Comparison of ENCODE assay signal across 19 cellular contexts in genomic region chr2:60033325-60033724, GRCh38.
DNase-seq lines count a peak whose midpoint lies in the region; ATAC-seq, FAIRE-seq and TF ChIP-seq lines count a peak whose summit lies in the region.
"Had no signal": no experiment of that assay in that cellular context is flagged by ENCODE, and none has a peak within 500 bp of the region (broad histone marks: within the 10 kb centered on the region; RNA-seq: fewer than 3 reads in every experiment).

No MANE protein-coding gene starts in this region.

- H2AFZ ChIP-seq in mammary epithelial cell (ENCODE audit: low read depth, low read length) = no peak overlapping the region

- no peaks in the 10 kb centered on the region for H4K20me1 ChIP-seq in mammary epithelial cell (ENCODE audit: insufficient read depth, low read length)
- H4K20me1 ChIP-seq: BLaER1 had no signal

- H3K27ac Mint-ChIP-seq in endodermal cell = no peak overlapping the region
- H3K27ac Mint-ChIP-seq: CD8-positive, alpha-beta memory T cell; HFFc6 had no signal

- TF ChIP-seq POLR2A in breast epithelium (IDR thresholded peaks at IDR 0.05) (no peak), body of pancreas (IDR thresholded peaks at IDR 0.05) (no peak)

- ATAC-seq in body of pancreas = no peak

- intact Hi-C loops in mammary epithelial cell (cut with micrococcal nuclease) (no loop called here), breast epithelium (cut with DNase I; ENCODE audit: low total_unique reads) (no loop called here), body of pancreas (cut with DNase I) (no loop called here)

- H3K27me3 ChIP-seq in mammary epithelial cell (ENCODE audit: insufficient read depth, low read length) = no peaks in the 10 kb centered on the region
- no peaks in the 10 kb centered on the region for H3K27me3 ChIP-seq in breast epithelium
- no peaks in the 10 kb centered on the region for H3K27me3 ChIP-seq in endodermal cell (ENCODE audit: control insufficient read depth, insufficient read depth, low read length, poor library complexity, severe bottlenecking)
- no peaks in the 10 kb centered on the region for H3K27me3 ChIP-seq in WERI-Rb-1 (ENCODE audit: insufficient read depth, low read depth, severe bottlenecking)
- H3K27me3 ChIP-seq in body of pancreas = no peaks in the 10 kb centered on the region
- H3K27me3 ChIP-seq: BLaER1 had no signal

- no peak for TF ChIP-seq CTCF in mammary epithelial cell (conservative IDR thresholded peaks at IDR 0.05 in 1 of 2, IDR thresholded peaks at IDR 0.05 in 1 of 2; ENCODE audit: extremely low read depth in 1 of 2, insufficient read depth in 1 of 2, low read depth in 1 of 2, low read length in 2 of 2)
- TF ChIP-seq CTCF in breast epithelium (IDR thresholded peaks at IDR 0.05) = no peak
- TF ChIP-seq CTCF in endodermal cell (conservative IDR thresholded peaks at IDR 0.05) = no peak
- no peak for TF ChIP-seq CTCF in WERI-Rb-1 (IDR thresholded peaks at IDR 0.05; ENCODE audit: low read depth, low read length)
- TF ChIP-seq CTCF in body of pancreas (IDR thresholded peaks at IDR 0.05) = no peak

- H3K4me3 ChIP-seq in mammary epithelial cell (replicated peaks in 1 of 3; ENCODE audit: insufficient read depth in 1 of 3, low read depth in 2 of 3, low read length in 3 of 3) (no peak overlapping the region), breast epithelium (no peak overlapping the region), endodermal cell (ENCODE audit: low read length) (peak overlapping the region; percentile 43), WERI-Rb-1 (ENCODE audit: low read depth, low read length) (no peak overlapping the region), body of pancreas (no peak overlapping the region)
- H3K4me3 ChIP-seq: BLaER1 had no signal

- DNase-seq in NCI-H2196 (lab: John Stamatoyannopoulos, UW; ENCODE audit: unreplicated experiment) = peak; percentile 6
- no peak for DNase-seq in NCI-H2196 treated with DMSO at 0.1 percent for 48 hours (lab: John Stamatoyannopoulos, UW; ENCODE audit: unreplicated experiment)
- peak; percentile 19 for DNase-seq in mammary epithelial cell
- DNase-seq in breast epithelium (ENCODE audit: low spot score in 2 of 2) = no peak
- DNase-seq in endodermal cell = no peak
- DNase-seq in urothelium cell line (ENCODE audit: low spot score) = peak; percentile 23
- no peak for DNase-seq in WERI-Rb-1
- no peak for DNase-seq in body of pancreas
- DNase-seq: 8988T; AML-193; Caco-2; CD8-positive, alpha-beta memory T cell; DND-41; GDM1; HCEC 1CT; HFFc6 had no signal

- peaks cover 4% of the 10 kb centered on the region for H3K27me3 Mint-ChIP-seq in endodermal cell (ENCODE audit: insufficient read depth)

- H3K4me2 ChIP-seq in mammary epithelial cell (ENCODE audit: insufficient read depth, low read depth, low read length) = no peak overlapping the region
- H3K4me2 ChIP-seq: BLaER1 had no signal

- in situ Hi-C loops in mammary epithelial cell (cut with MboI; ENCODE audit: low sequenced_read_pairs in 2 of 2) = no loop called here

- H3K4me1 ChIP-seq in mammary epithelial cell (ENCODE audit: insufficient read depth, low read length) = no peaks in the 10 kb centered on the region
- no peaks in the 10 kb centered on the region for H3K4me1 ChIP-seq in breast epithelium
- H3K4me1 ChIP-seq in endodermal cell (ENCODE audit: control insufficient read depth, insufficient read depth, low read length) = peaks cover 5% of the 10 kb centered on the region
- no peaks in the 10 kb centered on the region for H3K4me1 ChIP-seq in body of pancreas
- H3K4me1 ChIP-seq: BLaER1, Caco-2 had no signal

- H3K79me2 ChIP-seq in mammary epithelial cell (ENCODE audit: insufficient read depth, low read length) = no peaks in the 10 kb centered on the region

- no peak overlapping the region for H3K9ac ChIP-seq in mammary epithelial cell (ENCODE audit: insufficient read depth, low read length)
- no peak overlapping the region for H3K9ac ChIP-seq in endodermal cell (ENCODE audit: extremely low read depth, low read length, poor library complexity, severe bottlenecking)
- H3K9ac ChIP-seq: BLaER1 had no signal

- H3K4me3 Mint-ChIP-seq in endodermal cell = no peak overlapping the region
- H3K4me3 Mint-ChIP-seq: CD8-positive, alpha-beta memory T cell; HFFc6 had no signal

- 0% methylated on average over 4 of the region's 4 CpGs for WGBS in mammary epithelial cell (ENCODE audit: low coverage, missing lambda C conversion rate)
- WGBS in endodermal cell (ENCODE audit: insufficient coverage in 1 of 2, insufficient read length in 1 of 2), 2 experiments = 85 to 95% methylated on average over 4 of the region's 4 CpGs
- 61 to 78% methylated on average over 4 of the region's 4 CpGs for WGBS in body of pancreas, 2 donors

- dilution Hi-C loops in mammary epithelial cell (cut with HindIII; ENCODE audit: low sequenced_read_pairs) = no loop called here

- H3K36me3 ChIP-seq in mammary epithelial cell (ENCODE audit: insufficient read depth, low read length) = no peaks in the 10 kb centered on the region
- no peaks in the 10 kb centered on the region for H3K36me3 ChIP-seq in breast epithelium
- H3K36me3 ChIP-seq in endodermal cell (ENCODE audit: control insufficient read depth, insufficient read depth, low read length) = no peaks in the 10 kb centered on the region
- no peaks in the 10 kb centered on the region for H3K36me3 ChIP-seq in WERI-Rb-1
- no peaks in the 10 kb centered on the region for H3K36me3 ChIP-seq in body of pancreas (replicated peaks in 1 of 2; ENCODE audit: insufficient read depth in 1 of 2, low read depth in 2 of 2)
- H3K36me3 ChIP-seq: BLaER1 had no signal

- peak; percentile 37 for FAIRE-seq in urothelium cell line (lab: Jason Lieb, UNC)
- FAIRE-seq: GM12892 had no signal

- no peaks in the 10 kb centered on the region for H3K36me3 Mint-ChIP-seq in endodermal cell (ENCODE audit: low read depth)
- H3K36me3 Mint-ChIP-seq: CD8-positive, alpha-beta memory T cell had no signal

- H3K4me1 Mint-ChIP-seq in endodermal cell = peaks cover 9% of the 10 kb centered on the region
- H3K4me1 Mint-ChIP-seq: CD8-positive, alpha-beta memory T cell had no signal

- H3K9me3 ChIP-seq in mammary epithelial cell (replicated peaks; ENCODE audit: insufficient read depth, low read length) = no peaks in the 10 kb centered on the region
- H3K9me3 ChIP-seq in breast epithelium = peaks cover 0 to 6% of the 10 kb centered on the region in 2 donors
- H3K9me3 ChIP-seq in endodermal cell (ENCODE audit: control insufficient read depth, low read length) = peaks cover 12% of the 10 kb centered on the region
- peaks cover 14% of the 10 kb centered on the region for H3K9me3 ChIP-seq in WERI-Rb-1 (ENCODE audit: severe bottlenecking)
- H3K9me3 ChIP-seq in body of pancreas = no peaks in the 10 kb centered on the region

- H3K27ac ChIP-seq in mammary epithelial cell (ENCODE audit: insufficient read depth, low read depth, low read length) (no peak overlapping the region), breast epithelium (no peak overlapping the region), endodermal cell (ENCODE audit: low read depth, low read length) (no peak overlapping the region), WERI-Rb-1 (no peak overlapping the region), body of pancreas (no peak overlapping the region)
- H3K27ac ChIP-seq: BLaER1, HL-60 had no signal

- CTCF ChIA-PET in mammary epithelial cell (lab: Charles Lee; ENCODE audit: low non-redundant PET) = no interaction called here

- BruUV-seq in mammary epithelial cell (replicated peaks; lab: Mats Ljungman, UMichigan) = no TSS peak

- peaks cover 27% of the 10 kb centered on the region for H3K9me3 Mint-ChIP-seq in endodermal cell

Comparison
In these comparisons a context has a peak if more than half of its experiments do, and no peak if none do; other contexts are left out.
1. DNase-seq: peak in NCI-H2196 (single experiment), mammary epithelial cell (single experiment) and urothelium cell line (single experiment); none in NCI-H2196 treated with DMSO at 0.1 percent for 48 hours (single experiment), breast epithelium (0 of 2), endodermal cell (single experiment), WERI-Rb-1 (single experiment) and body of pancreas (0 of 4).